Comparison of ENCODE assay signal across 8 cellular contexts in the genomic region with DNA sequence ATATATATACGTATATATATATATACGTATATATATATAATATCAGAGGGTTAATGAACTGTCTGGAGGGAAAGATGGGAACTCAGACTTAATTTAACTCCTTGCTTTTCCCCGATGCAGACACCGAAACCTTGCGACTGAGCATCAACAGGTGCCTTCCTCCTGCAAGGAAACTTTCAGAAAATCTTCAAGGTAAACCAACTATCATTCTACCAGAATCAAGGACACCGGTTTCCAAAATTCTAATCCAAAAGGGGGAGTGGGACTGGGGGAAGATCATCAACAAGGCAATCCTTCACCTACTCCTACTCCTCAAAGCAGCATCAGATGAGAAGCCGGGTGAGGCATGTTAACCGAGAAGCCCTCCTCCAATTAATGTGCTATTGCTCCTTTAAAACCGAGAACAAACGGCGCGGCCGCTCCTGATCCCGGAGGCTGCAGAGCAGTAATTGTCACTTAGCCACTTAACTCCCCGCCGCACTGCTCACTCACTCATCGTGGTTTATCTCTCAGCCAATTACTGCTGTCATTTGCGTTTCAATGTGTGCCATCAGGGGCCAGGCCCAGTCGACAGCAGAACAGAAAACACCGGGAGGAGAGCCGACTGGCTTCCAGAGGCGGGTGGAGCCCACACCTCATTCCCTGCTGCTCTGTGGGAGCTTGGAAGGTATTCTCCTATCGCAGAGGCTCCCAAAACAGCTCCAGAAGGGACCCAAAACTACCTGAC.
DNase-seq lines count a peak whose midpoint lies in the region; ATAC-seq, FAIRE-seq and TF ChIP-seq lines count a peak whose summit lies in the region.

No MANE protein-coding gene starts in this region.

- no peak for TF ChIP-seq POLR2A in endothelial cell of umbilical vein (IDR thresholded peaks at IDR 0.05; ENCODE audit: low read depth, low read length)
- TF ChIP-seq POLR2A in GM12892 (IDR thresholded peaks at IDR 0.05; ENCODE audit: low read depth, low read length), result no peak

- peak; percentile 71 for FAIRE-seq in endothelial cell of umbilical vein (lab: Jason Lieb, UNC)
- FAIRE-seq in GM12892 (lab: Jason Lieb, UNC), result no peak

- H3K27ac ChIP-seq in PC-3 (ENCODE audit: low read length), result peak overlapping the region; percentile 98
- H3K27ac ChIP-seq in endothelial cell of umbilical vein (ENCODE audit: insufficient read depth, low read depth, low read length), result peak overlapping the region; percentile 88
- H3K27ac ChIP-seq in muscle layer of colon (ENCODE audit: low read depth, low read length), result peak overlapping the region; percentile 53

- H3K9me3 ChIP-seq in PC-3 (ENCODE audit: low read length), result no peaks in the 10 kb centered on the region
- no peaks in the 10 kb centered on the region for H3K9me3 ChIP-seq in endothelial cell of umbilical vein (replicated peaks; ENCODE audit: control insufficient read depth, insufficient read depth, low read length)
- no peaks in the 10 kb centered on the region for H3K9me3 ChIP-seq in muscle layer of colon (ENCODE audit: low read length)

- no peaks in the 10 kb centered on the region for H3K9me2 ChIP-seq in PC-3 (replicated peaks; ENCODE audit: low read length)

- H3K79me2 ChIP-seq in PC-3 (ENCODE audit: low read length), result no peaks in the 10 kb centered on the region
- H3K79me2 ChIP-seq in endothelial cell of umbilical vein (ENCODE audit: control insufficient read depth, insufficient read depth, low read length), result peaks cover 28% of the 10 kb centered on the region

- peak; percentile 45 for DNase-seq in A172 (ENCODE audit: low spot score)
- DNase-seq in HT-29 (ENCODE audit: low spot score), result peak; percentile 84
- DNase-seq in PC-3, result peak; percentile 30
- peak; percentile 55 for DNase-seq in endothelial cell of umbilical vein (ENCODE audit: low read depth, low spot score)
- DNase-seq in activated CD8-positive, alpha-beta memory T cell treated with anti-CD3 and anti-CD28 coated beads, Interleukin-2, amount 50 U/mL, for 48 hours, result no peak
- DNase-seq in GM12892 (ENCODE audit: insufficient read length), result no peak

- H3K4me1 ChIP-seq in PC-3 (ENCODE audit: insufficient read depth, low read length) (peaks cover 71% of the 10 kb centered on the region), endothelial cell of umbilical vein (ENCODE audit: control insufficient read depth, extremely low read depth, insufficient read depth, low read length) (peaks cover 82% of the 10 kb centered on the region), muscle layer of colon (ENCODE audit: insufficient read depth, low read length) (peaks cover 29% of the 10 kb centered on the region)

- H3K9ac ChIP-seq in PC-3 (ENCODE audit: low read length) (peak overlapping the region; percentile 61), endothelial cell of umbilical vein (replicated peaks; ENCODE audit: extremely low read depth, insufficient read depth, low read length) (peak overlapping the region; percentile 76), muscle layer of colon (ENCODE audit: low read length) (peak overlapping the region; percentile 16)

- H3F3A ChIP-seq in PC-3 (ENCODE audit: low read length, unreplicated experiment), result no peaks in the 10 kb centered on the region

- POLR2A ChIA-PET in PC-3 (lab: Charles Lee; ENCODE audit: unreplicated experiment), result interaction anchor here (0.6 kb wide), 1 partner anchor 55 kb away, joined by 10 read pairs; no protein-coding TSS in a partner anchor
- POLR2A ChIA-PET in endothelial cell of umbilical vein (lab: Charles Lee), result no interaction called here

- H3K4me3 ChIP-seq in PC-3 (ENCODE audit: low read length) (peak overlapping the region; percentile 60), endothelial cell of umbilical vein (replicated peaks in 1 of 3; ENCODE audit: insufficient read depth in 1 of 3, low read depth in 1 of 3, low read length in 3 of 3) (peak overlapping the region in 1 of 3 experiments; percentile 24), muscle layer of colon (ENCODE audit: low read depth in 1 of 2, low read length in 2 of 2) (peak overlapping the region; percentile 42 to 61)

- H3K36me3 ChIP-seq in PC-3 (ENCODE audit: low read depth, low read length), result no peaks in the 10 kb centered on the region
- no peaks in the 10 kb centered on the region for H3K36me3 ChIP-seq in endothelial cell of umbilical vein (ENCODE audit: control insufficient read depth in 2 of 2, extremely low read depth in 1 of 2, insufficient read depth in 2 of 2, low read length in 2 of 2)
- no peaks in the 10 kb centered on the region for H3K36me3 ChIP-seq in muscle layer of colon (ENCODE audit: insufficient read depth, low read length)

- peak; percentile 22 for ATAC-seq in PC-3
- ATAC-seq in HG03139 (IDR thresholded peaks at IDR 0.05; ENCODE audit: unreplicated experiment), result no peak

- TF ChIP-seq CTCF in PC-3 (conservative IDR thresholded peaks at IDR 0.05; ENCODE audit: low read depth, low read length) (no peak), endothelial cell of umbilical vein (IDR thresholded peaks at IDR 0.05; ENCODE audit: extremely low read depth in 1 of 2, insufficient read depth in 1 of 2, low read depth in 1 of 2, low read length in 2 of 2) (no peak)

- dilution Hi-C loops in endothelial cell of umbilical vein (cut with MboI; ENCODE audit: extremely low pct_ligation_motif_present, low sequenced_read_pairs), result no loop called here

- H4K20me1 ChIP-seq in PC-3 (ENCODE audit: low read length) (no peaks in the 10 kb centered on the region), endothelial cell of umbilical vein (replicated peaks; ENCODE audit: control insufficient read depth, extremely low read depth, insufficient read depth, low read length) (no peaks in the 10 kb centered on the region)

- intact Hi-C loops in PC-3 (cut with micrococcal nuclease), result no loop called here
- intact Hi-C loops in endothelial cell of umbilical vein (cut with micrococcal nuclease), result loop anchor here (5.0 to 10.0 kb wide), 6 partner anchors 145 to 1077 kb away; partner anchors contain the start of gene NOCT

- H3K27me3 ChIP-seq in PC-3 (ENCODE audit: low read length) (no peaks in the 10 kb centered on the region), endothelial cell of umbilical vein (ENCODE audit: control insufficient read depth in 2 of 2, insufficient read depth in 2 of 2, low read length in 2 of 2) (no peaks in the 10 kb centered on the region), muscle layer of colon (ENCODE audit: control insufficient read depth in 1 of 2, insufficient read depth in 2 of 2, low read length in 2 of 2) (no peaks in the 10 kb centered on the region)

- H3K4me2 ChIP-seq in PC-3 (ENCODE audit: low read length), result peak overlapping the region; percentile 82
- peak overlapping the region; percentile 78 for H3K4me2 ChIP-seq in endothelial cell of umbilical vein (ENCODE audit: insufficient read depth, low read length)

- CTCF ChIA-PET in PC-3 (lab: Charles Lee) (no interaction called here), endothelial cell of umbilical vein (lab: Charles Lee) (interaction anchor here (1.0 kb wide), 1 partner anchor 40 kb away, joined by 4 read pairs; no protein-coding TSS in a partner anchor)

- H2AFZ ChIP-seq in PC-3 (ENCODE audit: low read length) (peak overlapping the region; percentile 55), endothelial cell of umbilical vein (ENCODE audit: low read depth, low read length) (peak overlapping the region; percentile 56)

- no peaks in the 10 kb centered on the region for H3K9me1 ChIP-seq in endothelial cell of umbilical vein (replicated peaks; ENCODE audit: control insufficient read depth, extremely low read depth, insufficient read depth, low read length)

- no TSS peak for BruUV-seq in PC-3 (replicated peaks; lab: Mats Ljungman, UMichigan)
- BruUV-seq in endothelial cell of umbilical vein (replicated peaks; lab: Mats Ljungman, UMichigan), result no TSS peak

TF ChIP-seq in endothelial cell of umbilical vein, 7 proteins besides CTCF, POLR2A, EP300 and RAD21:
- TF ChIP-seq, protein P1, sequence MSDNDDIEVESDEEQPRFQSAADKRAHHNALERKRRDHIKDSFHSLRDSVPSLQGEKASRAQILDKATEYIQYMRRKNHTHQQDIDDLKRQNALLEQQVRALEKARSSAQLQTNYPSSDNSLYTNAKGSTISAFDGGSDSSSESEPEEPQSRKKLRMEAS (IDR thresholded peaks at IDR 0.05; ENCODE audit: insufficient read depth, insufficient read length), result no peak
- TF ChIP-seq FOS (IDR thresholded peaks at IDR 0.05; ENCODE audit: borderline replicate concordance, insufficient read depth, low read length), result no peak
- TF ChIP-seq POLR2AphosphoS5 (IDR thresholded peaks at IDR 0.05; ENCODE audit: insufficient read depth, low read depth, low read length), result no peak
- no peak for TF ChIP-seq MYC (IDR thresholded peaks at IDR 0.05; ENCODE audit: low read depth, low read length)
- TF ChIP-seq EZH2 (IDR thresholded peaks at IDR 0.05; ENCODE audit: borderline replicate concordance, low read depth, low read length, severe bottlenecking), result no peak
TF ChIP-seq in endothelial cell of umbilical vein: peak in this region for 0.

Comparison
In these comparisons a context has a peak if more than half of its experiments do, and no peak if none do; other contexts are left out.
1. DNase-seq: peak in A172 (single experiment), HT-29 (single experiment), PC-3 (single experiment) and endothelial cell of umbilical vein (single experiment); none in activated CD8-positive, alpha-beta memory T cell treated with anti-CD3 and anti-CD28 coated beads, Interleukin-2, amount 50 U/mL, for 48 hours (single experiment) and GM12892 (single experiment).
2. H3K9ac ChIP-seq: peak in every context shown above with its lines; median percentile 76 in endothelial cell of umbilical vein; 61 in PC-3; 16 in muscle layer of colon.
3. Peak in every context shown above with its lines, with median percentiles within 50 percentile points of each other: H3K27ac ChIP-seq.